In genomic region chr18:55224086-55224625, GRCh38 we compare ENCODE assay signal across 16 cellular contexts.
"Had no signal": no experiment of that assay in that cellular context is flagged by ENCODE, and none has a peak within 500 bp of the region (broad histone marks: within the 10 kb centered on the region; RNA-seq: fewer than 3 reads in every experiment).

No MANE protein-coding gene starts in this region.

- H3K4me3 ChIP-seq: coronary artery, sigmoid colon, stomach, thyroid gland had no signal

- DNase-seq: activated CD4-positive, alpha-beta T cell treated with anti-CD3 and anti-CD28 coated beads, Interleukin-2, amount 50 U/mL, for 1 hour; effector memory CD4-positive, alpha-beta T cell; glutamatergic neuron; immature natural killer cell; left cardiac atrium; natural killer cell; nucleus accumbens; sigmoid colon; stimulated activated CD4-positive, alpha-beta T cell treated with anti-CD3 and anti-CD28 coated beads, Interleukin-4, amount 100 ng/mL, for 1 hour; stimulated activated CD8-positive, alpha-beta memory T cell treated with anti-CD3 and anti-CD28 coated beads, Interleukin-4, amount 100 ng/mL, for 48 hours; stomach; T-helper 17 cell; thyroid gland had no signal

- H3K4me3 Mint-ChIP-seq: immature natural killer cell, natural killer cell, T-helper 17 cell, WTC11 had no signal

- H3K27me3 ChIP-seq: sigmoid colon, stomach, thyroid gland had no signal

- H3K36me3 Mint-ChIP-seq: activated naive CD4-positive, alpha-beta T cell treated with anti-CD3 and anti-CD28 coated beads, Interleukin-2, amount 50 U/mL, for 72 hours; natural killer cell had no signal

- H3K9me3 Mint-ChIP-seq: natural killer cell, WTC11 had no signal

- H3K4me1 Mint-ChIP-seq: immature natural killer cell, natural killer cell, T-helper 17 cell had no signal

- H3K27ac ChIP-seq: coronary artery, sigmoid colon, stomach, thyroid gland had no signal

- H3K27ac Mint-ChIP-seq: activated naive CD4-positive, alpha-beta T cell treated with anti-CD3 and anti-CD28 coated beads, Interleukin-2, amount 50 U/mL, for 72 hours; immature natural killer cell; natural killer cell; T-helper 17 cell; WTC11 had no signal

- ATAC-seq: activated naive CD4-positive, alpha-beta T cell treated with anti-CD3 and anti-CD28 coated beads, Interleukin-2, amount 50 U/mL, for 72 hours; left cardiac atrium; natural killer cell; T-helper 17 cell; WTC11 had no signal
